Comparison of ENCODE assay signal across 9 cellular contexts in genomic region chr10:124035928-124036558, GRCh38. TPM values are rescaled to one million over a fixed set of nuclear protein-coding genes. Genes with fewer than 3 reads are reported as not detected.
A peak's percentile ranks its signal among the peaks of the same experiment; 100 is the strongest.
DNase-seq lines count a peak whose midpoint lies in the region; ATAC-seq, FAIRE-seq and TF ChIP-seq lines count a peak whose summit lies in the region.
"Had no signal": no experiment of that assay in that cellular context is flagged by ENCODE, and none has a peak within 500 bp of the region (broad histone marks: within the 10 kb centered on the region; RNA-seq: fewer than 3 reads in every experiment).

No MANE protein-coding gene starts in this region.

- H3K36me3 ChIP-seq in adrenal gland (replicated peaks in 1 of 2) = peaks cover 0 to 31% of the 10 kb centered on the region in 2 donors

- peak overlapping the region in 1 of 5 donors; percentile 6 for H3K27ac ChIP-seq in adrenal gland
- H3K27ac ChIP-seq: VCaP had no signal

- TF ChIP-seq CTCF in adrenal gland (IDR thresholded peaks at IDR 0.05) = no peak
- no peak for TF ChIP-seq CTCF in D721Med (IDR thresholded peaks at IDR 0.05; ENCODE audit: insufficient read depth, missing control alignments)

- peak; percentile 79 for DNase-seq in activated CD4-positive, alpha-beta T cell treated with anti-CD3 and anti-CD28 coated beads, Interleukin-2, amount 10 ng/mL, durations not matched to agents 24 days and 14 days
- DNase-seq in activated CD4-positive, alpha-beta T cell treated with anti-CD3 and anti-CD28 coated beads, Interleukin-2, amount 50 U/mL, for 4 hours = no peak
- DNase-seq in MV-4-11 (lab: John Stamatoyannopoulos, UW) = peak; percentile 97
- peak in 5 of 7 donors; percentile 23 to 60 (median 35) for DNase-seq in adrenal gland
- DNase-seq in posterior vena cava (ENCODE audit: low spot score) = peak; percentile 89
- no peak for DNase-seq in NCI-H1930 (lab: John Stamatoyannopoulos, UW)
- no peak for DNase-seq in D721Med (ENCODE audit: insufficient read length, low spot score)

- peaks cover 6% of the 10 kb centered on the region for H3K27me3 Mint-ChIP-seq in activated CD4-positive, alpha-beta T cell treated with anti-CD3 and anti-CD28 coated beads, Interleukin-2, amount 10 ng/mL, durations not matched to agents 24 days and 14 days

- peak overlapping the region; percentile 73 for H3K4me3 Mint-ChIP-seq in activated CD4-positive, alpha-beta T cell treated with anti-CD3 and anti-CD28 coated beads, Interleukin-2, amount 10 ng/mL, durations not matched to agents 24 days and 14 days

- peaks cover 15% of the 10 kb centered on the region for H3K4me1 Mint-ChIP-seq in activated CD4-positive, alpha-beta T cell treated with anti-CD3 and anti-CD28 coated beads, Interleukin-2, amount 10 ng/mL, durations not matched to agents 24 days and 14 days

- ATAC-seq in HG02610 (IDR thresholded peaks at IDR 0.05; ENCODE audit: unreplicated experiment) = peak; percentile 97

- intact Hi-C loops in activated CD4-positive, alpha-beta T cell treated with anti-CD3 and anti-CD28 coated beads, Interleukin-2, amount 10 ng/mL, durations not matched to agents 24 days and 14 days (cut with micrococcal nuclease) = no loop called here
- intact Hi-C loops in adrenal gland (cut with DNase I) = no loop called here
- intact Hi-C loops in posterior vena cava (cut with DNase I) = no loop called here

- H3K4me1 ChIP-seq in adrenal gland (replicated peaks in 1 of 2) = peaks cover 0 to 29% of the 10 kb centered on the region in 2 donors

- FAIRE-seq in D721Med (lab: Jason Lieb, UNC) = no peak

- peak overlapping the region; percentile 80 for H3K27ac Mint-ChIP-seq in activated CD4-positive, alpha-beta T cell treated with anti-CD3 and anti-CD28 coated beads, Interleukin-2, amount 10 ng/mL, durations not matched to agents 24 days and 14 days

- no peaks in the 10 kb centered on the region for H3K27me3 ChIP-seq in adrenal gland

- TF ChIP-seq POLR2A in adrenal gland (IDR thresholded peaks at IDR 0.05) = no peak

- H3K9me3 ChIP-seq in adrenal gland (replicated peaks in 1 of 3) = no peaks in the 10 kb centered on the region

- WGBS in adrenal gland, 4 donors = 57 to 72% (median 66%) methylated on average over 10 to 21 of the region's 21 CpGs

- H3K9me3 Mint-ChIP-seq in activated CD4-positive, alpha-beta T cell treated with anti-CD3 and anti-CD28 coated beads, Interleukin-2, amount 10 ng/mL, durations not matched to agents 24 days and 14 days = no peaks in the 10 kb centered on the region

- no peak overlapping the region for H3K4me3 ChIP-seq in adrenal gland

- H3K36me3 Mint-ChIP-seq in activated CD4-positive, alpha-beta T cell treated with anti-CD3 and anti-CD28 coated beads, Interleukin-2, amount 10 ng/mL, durations not matched to agents 24 days and 14 days (ENCODE audit: low read depth) = no peaks in the 10 kb centered on the region

RNA-seq across cellular contexts. Expression of gene CHST15, which starts 57.4 kb away (rescaled TPM):
- 0.16 and 0.36 TPM in 2 replicates for total RNA-seq in activated CD4-positive, alpha-beta T cell treated with anti-CD3 and anti-CD28 coated beads, Interleukin-2, amount 10 ng/mL, durations not matched to agents 24 days and 14 days
- 10 to 100 TPM; 24.0 to 54.5 (median 39.8) TPM for total RNA-seq in adrenal gland
- 10 to 100 TPM in 1 of 3 donors, 1 to 10 TPM in 2; 5.2 to 15.7 (median 8.1) TPM for polyA plus RNA-seq in adrenal gland
- 10 to 100 TPM; 25.8 to 30.1 TPM for total RNA-seq in posterior vena cava

Comparison
In these comparisons a context has a peak if more than half of its experiments do, and no peak if none do; other contexts are left out.
1. DNase-seq: peak in activated CD4-positive, alpha-beta T cell treated with anti-CD3 and anti-CD28 coated beads, Interleukin-2, amount 10 ng/mL, durations not matched to agents 24 days and 14 days (single experiment), MV-4-11 (single experiment), adrenal gland (5 of 7) and posterior vena cava (single experiment); none in activated CD4-positive, alpha-beta T cell treated with anti-CD3 and anti-CD28 coated beads, Interleukin-2, amount 50 U/mL, for 4 hours (0 of 2), NCI-H1930 (0 of 2) and D721Med (single experiment).
2. RNA of gene CHST15, which starts 57.4 kb away (total RNA-seq): 24.0 to 54.5 TPM in adrenal gland and 25.8 to 30.1 TPM in posterior vena cava; 0.16 to 0.36 TPM in activated CD4-positive, alpha-beta T cell treated with anti-CD3 and anti-CD28 coated beads, Interleukin-2, amount 10 ng/mL, durations not matched to agents 24 days and 14 days; every median in the first group is over 10 times any median in the second.